13 cellular contexts compared by ENCODE assay signal in the genomic region with DNA sequence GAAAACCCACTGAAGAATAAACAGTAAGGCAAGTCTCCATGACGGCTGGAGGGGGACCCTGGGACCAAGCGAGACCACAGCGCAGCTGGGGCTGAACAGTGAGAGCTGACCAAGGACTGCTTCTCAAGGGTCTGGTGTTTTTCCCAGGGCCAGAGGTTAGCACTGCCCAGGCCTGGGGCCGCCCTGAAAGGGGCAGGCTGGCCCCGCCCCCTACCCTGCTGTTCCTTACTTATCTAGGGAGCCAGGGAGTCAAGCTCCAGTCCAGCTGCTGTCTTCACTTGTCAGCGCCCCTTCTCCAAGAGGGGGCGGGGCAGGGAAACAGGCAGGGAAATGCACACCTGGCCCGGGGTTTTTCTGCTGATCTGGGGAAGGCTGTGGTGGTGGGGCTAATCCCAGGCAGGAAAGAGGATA. TPM values are rescaled to one million over a fixed set of nuclear protein-coding genes. Genes with fewer than 3 reads are reported as not detected.
DNase-seq lines count a peak whose midpoint lies in the region; ATAC-seq and TF ChIP-seq lines count a peak whose summit lies in the region.
"Had no signal": no experiment of that assay in that cellular context is flagged by ENCODE, and none has a peak within 500 bp of the region (broad histone marks: within the 10 kb centered on the region; RNA-seq: fewer than 3 reads in every experiment).

No MANE protein-coding gene starts in this region.

- no peak for TF ChIP-seq POLR2A in prostate gland (IDR thresholded peaks at IDR 0.05)

- H3K4me3 ChIP-seq in prostate gland, result no peak overlapping the region
- H3K4me3 ChIP-seq: dorsolateral prefrontal cortex had no signal

- TF ChIP-seq CTCF in HFFc6 (IDR thresholded peaks at IDR 0.05) (no peak), prostate gland (IDR thresholded peaks at IDR 0.05) (no peak)

- ATAC-seq in left ventricle myocardium superior (peak; percentile 50), HG02763 (IDR thresholded peaks at IDR 0.05; ENCODE audit: unreplicated experiment) (no peak), GM18498 (IDR thresholded peaks at IDR 0.05; ENCODE audit: unreplicated experiment) (no peak)
- ATAC-seq: activated CD8-positive, alpha-beta T cell treated with anti-CD3 and anti-CD28 coated beads for 36 hours; activated naive CD4-positive, alpha-beta T cell treated with anti-CD3 and anti-CD28 coated beads, Interleukin-2, amount 50 U/mL, for 72 hours had no signal

- H3K4me3 Mint-ChIP-seq in HFFc6, result no peak overlapping the region; the same call in 1 of the 2 replicates
- H3K4me3 Mint-ChIP-seq: activated CD8-positive, alpha-beta T cell treated with anti-CD3 and anti-CD28 coated beads for 36 hours had no signal

- H3K27ac ChIP-seq in prostate gland, result peak overlapping the region; percentile 67 to 75

- H3K4me1 Mint-ChIP-seq in HFFc6 (ENCODE audit: low read depth), result peaks cover 66% of the 10 kb centered on the region

- 62% methylated on average over 6 of the region's 8 CpGs for WGBS in prostate gland

- H3K36me3 ChIP-seq in prostate gland, result peaks cover 0 to 2% of the 10 kb centered on the region in 2 donors

- no peaks in the 10 kb centered on the region for H3K9me3 ChIP-seq in prostate gland

- peaks cover 22% of the 10 kb centered on the region for H3K27me3 Mint-ChIP-seq in HFFc6 (ENCODE audit: insufficient read depth)
- H3K27me3 Mint-ChIP-seq: activated CD8-positive, alpha-beta T cell treated with anti-CD3 and anti-CD28 coated beads for 36 hours had no signal

- no peaks in the 10 kb centered on the region for H3K9me3 Mint-ChIP-seq in HFFc6
- H3K9me3 Mint-ChIP-seq: activated CD8-positive, alpha-beta T cell treated with anti-CD3 and anti-CD28 coated beads for 36 hours; activated naive CD4-positive, alpha-beta T cell treated with anti-CD3 and anti-CD28 coated beads, Interleukin-2, amount 50 U/mL, for 72 hours had no signal

- H3K36me3 Mint-ChIP-seq in HFFc6 (ENCODE audit: low read depth), result peaks cover 58% of the 10 kb centered on the region
- H3K36me3 Mint-ChIP-seq: activated naive CD4-positive, alpha-beta T cell treated with anti-CD3 and anti-CD28 coated beads, Interleukin-2, amount 50 U/mL, for 72 hours had no signal

- peaks cover 17% of the 10 kb centered on the region for H3K4me1 ChIP-seq in prostate gland (replicated peaks)

- DNase-seq in HFFc6 (no peak), NCI-H524 treated with DMSO at 0.1 percent for 48 hours (lab: John Stamatoyannopoulos, UW) (peak; percentile 89), left ventricle myocardium superior (no peak), prostate gland (ENCODE audit: low spot score) (no peak), cerebellar nuclear complex (lab: John Stamatoyannopoulos, UW) (no peak)
- no peak for DNase-seq in stimulated activated CD4-positive, alpha-beta T cell treated with anti-CD3 and anti-CD28 coated beads, Interleukin-15, amount 100 ng/mL, for 24 hours
- DNase-seq: activated CD8-positive, alpha-beta T cell treated with anti-CD3 and anti-CD28 coated beads for 36 hours; dorsolateral prefrontal cortex; HCEC 1CT; NK-92 treated with Interleukin-12 subunit alpha and Interleukin-12 subunit beta, amount 100 ng/mL, for 24 hours had no signal

- H3K27me3 ChIP-seq in prostate gland (replicated peaks; ENCODE audit: insufficient read depth), result no peaks in the 10 kb centered on the region
- H3K27me3 ChIP-seq: dorsolateral prefrontal cortex had no signal

- intact Hi-C loops in left ventricle myocardium superior (cut with micrococcal nuclease), result no loop called here
- intact Hi-C loops in prostate gland (cut with DNase I), result no loop called here

- 0 out of 2 replicates have a peak overlapping the region, but pooled peaks have one; percentile 66 for H3K27ac Mint-ChIP-seq in HFFc6
- H3K27ac Mint-ChIP-seq: activated CD8-positive, alpha-beta T cell treated with anti-CD3 and anti-CD28 coated beads for 36 hours; activated naive CD4-positive, alpha-beta T cell treated with anti-CD3 and anti-CD28 coated beads, Interleukin-2, amount 50 U/mL, for 72 hours had no signal

RNA-seq across cellular contexts. Expression of a gene that starts 51.6 kb away (rescaled TPM):
- 10 to 100 TPM; 56.6 to 85.7 (median 75.7) TPM for total RNA-seq in HFFc6 (2021; fragmentation: NEBNext Ultra II Directional; extraction: Animal tissue kit (Norgen Biotek cat#: 25700))
- total RNA-seq in left ventricle myocardium superior (10.5 TPM), prostate gland (10 to 100 TPM; 36.5 to 65.6 TPM)
